3 cellular contexts compared by ENCODE assay signal in the genomic region with DNA sequence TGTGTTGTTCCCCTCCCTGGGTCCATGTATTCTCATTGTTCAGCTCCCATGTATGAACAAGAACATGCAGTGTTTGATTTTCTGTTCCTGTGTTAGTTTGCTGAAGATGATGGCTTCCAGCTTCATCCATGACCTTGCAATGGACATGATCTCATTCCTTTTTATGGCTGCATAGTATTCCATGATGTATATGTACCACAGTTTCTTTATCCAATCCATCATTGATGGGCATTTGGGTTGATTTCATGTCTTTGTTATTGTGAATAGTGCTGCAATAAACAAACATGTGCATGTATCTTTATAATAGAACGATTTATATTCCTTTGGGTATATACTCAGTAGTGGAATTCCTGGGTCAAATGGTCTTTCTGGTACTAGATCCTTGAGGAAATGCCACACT.
DNase-seq lines count a peak whose midpoint lies in the region; ATAC-seq and TF ChIP-seq lines count a peak whose summit lies in the region.
"Not testable (repeated sequence)": the region's sequence is repeated elsewhere in the genome, so short reads cannot be mapped to it uniquely, and the experiment has no call there.

No MANE protein-coding gene starts in this region.

- not testable (repeated sequence) for H3K56ac ChIP-seq in H9 (ENCODE audit: insufficient read length, low read depth, low read length)

- H2BK15ac ChIP-seq in H9 (ENCODE audit: low read depth, low read length): not testable (repeated sequence)

- H3K27me3 ChIP-seq in H9 (ENCODE audit: insufficient read depth, low read length): not testable (repeated sequence)

- H3K23me2 ChIP-seq in H9 (ENCODE audit: insufficient read length, low read depth, low read length, poor library complexity, severe bottlenecking): not testable (repeated sequence)

- DNase-seq in H9: not testable (repeated sequence)

- not testable (repeated sequence) for H3K23ac ChIP-seq in H9 (ENCODE audit: insufficient read length, low read depth, low read length)

- not testable (repeated sequence) for H3K9me3 Mint-ChIP-seq in H9

- H3K27ac ChIP-seq in H9 (ENCODE audit: insufficient read length, low read depth, low read length); HEK293 (ENCODE audit: extremely low read depth, low read depth, low read length): not testable (repeated sequence)

- POLR2A ChIA-PET in HEK293 (lab: Yijun Ruan, JAX): interaction anchor here (0.7 kb wide), 1 partner anchor 305 kb away, joined by 12 read pairs; no protein-coding TSS in a partner anchor

- H3K9ac ChIP-seq in H9 (ENCODE audit: extremely low read depth, insufficient read length, low read length): not testable (repeated sequence)

- not testable (repeated sequence) for H3K4me2 ChIP-seq in H9 (ENCODE audit: insufficient read depth, insufficient read length, low read length)

- H3K36me3 Mint-ChIP-seq in H9 (ENCODE audit: insufficient read depth in 1 of 3, low read depth in 3 of 3): not testable (repeated sequence)

- H4K20me1 ChIP-seq in H9 (ENCODE audit: control insufficient read depth, insufficient read depth, insufficient read length): not testable (repeated sequence)

- H3K9me3 ChIP-seq in H9 (ENCODE audit: control insufficient read depth, low read depth, low read length); HEK293 (ENCODE audit: control insufficient read depth, insufficient read depth, low read depth, low read length): not testable (repeated sequence)

- H2BK12ac ChIP-seq in H9 (ENCODE audit: insufficient read length, low read depth, low read length): not testable (repeated sequence)

- H3K4ac ChIP-seq in H9 (ENCODE audit: low read depth, low read length): not testable (repeated sequence)

- not testable (repeated sequence) for H2AFZ ChIP-seq in H9 (ENCODE audit: low read length)

- H3K79me1 ChIP-seq in H9 (ENCODE audit: insufficient read depth, low read depth, low read length, poor library complexity, severe bottlenecking): not testable (repeated sequence)

- H3K4me3 ChIP-seq in HEK293 (ENCODE audit: low read depth, low read length): not testable (repeated sequence)

- H4K8ac ChIP-seq in H9 (replicated peaks; ENCODE audit: insufficient read length, low read depth, low read length): not testable (repeated sequence)

- not testable (repeated sequence) for H3K4me3 Mint-ChIP-seq in H9

- not testable (repeated sequence) for H4K5ac ChIP-seq in H9 (ENCODE audit: insufficient read length, low read depth, low read length)

- not testable (repeated sequence) for H2BK120ac ChIP-seq in H9 (ENCODE audit: low read depth, low read length, poor library complexity, severe bottlenecking)

- CTCF ChIA-PET in HEK293 (lab: Yijun Ruan, JAX): interaction anchor here (0.8 kb wide), 1 partner anchor 110 kb away, joined by 5 read pairs; no protein-coding TSS in a partner anchor

- not testable (repeated sequence) for ATAC-seq in SK-N-SH treated with all-trans-retinoic acid at 6 μM for 48 hours

- not testable (repeated sequence) for H3K4me1 ChIP-seq in H9 (ENCODE audit: insufficient read depth, low read length); HEK293 (ENCODE audit: control insufficient read depth, insufficient read depth, low read length)

- not testable (repeated sequence) for H3T11ph ChIP-seq in H9 (ENCODE audit: low read length)

- H3K27ac Mint-ChIP-seq in H9: not testable (repeated sequence)

- peak overlapping the region; percentile 90 for H2BK20ac ChIP-seq in H9 (ENCODE audit: low read depth, low read length, poor library complexity, severe bottlenecking)

- not testable (repeated sequence) for H3K14ac ChIP-seq in H9 (ENCODE audit: insufficient read depth, low read length)

- not testable (repeated sequence) for H2BK5ac ChIP-seq in H9 (ENCODE audit: insufficient read length, low read length)

- not testable (repeated sequence) for H3K27me3 Mint-ChIP-seq in H9 (ENCODE audit: low read depth)

- no CpG with 5 or more reads among the region's 1 CpG for WGBS in H9 (ENCODE audit: extremely low coverage, insufficient read length, low lambda C conversion rate)

- not testable (repeated sequence) for TF ChIP-seq CTCF in H9 (conservative IDR thresholded peaks at IDR 0.05); HEK293 (tag by site-specific recombination; IDR thresholded peaks at IDR 0.05)

- H3K79me2 ChIP-seq in H9 (ENCODE audit: insufficient read depth, low read length): not testable (repeated sequence)

- not testable (repeated sequence) for H2AK5ac ChIP-seq in H9 (ENCODE audit: insufficient read length, low read length)

- not testable (repeated sequence) for H3K4me1 Mint-ChIP-seq in H9

- not testable (repeated sequence) for H3K18ac ChIP-seq in H9 (ENCODE audit: insufficient read length, low read depth, low read length)

- not testable (repeated sequence) for H4K91ac ChIP-seq in H9 (ENCODE audit: insufficient read length, low read depth, low read length)

- not testable (repeated sequence) for H3K36me3 ChIP-seq in HEK293 (ENCODE audit: control insufficient read depth in 2 of 2, insufficient read depth in 1 of 2, low read length in 2 of 2)

TF ChIP-seq in HEK293, 187 proteins besides CTCF, POLR2A, EP300 and RAD21:
- peak; percentile 37; the same call in 1 of the 2 replicates for TF ChIP-seq ZNF146 (tag by site-specific recombination; IDR thresholded peaks at IDR 0.05)

TF ChIP-seq in SK-N-SH treated with all-trans-retinoic acid at 6 μM for 48 hours, 23 proteins besides CTCF, POLR2A, EP300 and RAD21:
- peak; percentile 93 for TF ChIP-seq ZNF8 (CRISPR knock-in tag; IDR thresholded peaks at IDR 0.05)
